8 cellular contexts compared by ENCODE assay signal in genomic region chr19:18058208-18059009, GRCh38. TPM values are rescaled to one million over a fixed set of nuclear protein-coding genes. Genes with fewer than 3 reads are reported as not detected.
A peak's percentile ranks its signal among the peaks of the same experiment; 100 is the strongest.
DNase-seq lines count a peak whose midpoint lies in the region; ATAC-seq and TF ChIP-seq lines count a peak whose summit lies in the region.

No MANE protein-coding gene starts in this region.

- ATAC-seq in CD8-positive, alpha-beta T cell, result peak; percentile 98
- ATAC-seq in HG02798 (IDR thresholded peaks at IDR 0.05; ENCODE audit: poor library complexity, unreplicated experiment) (peak; percentile 56), lower lobe of right lung (peak; percentile 93 to 94), GM18517 (IDR thresholded peaks at IDR 0.05; ENCODE audit: unreplicated experiment) (no peak)

- POLR2A ChIA-PET in CD8-positive, alpha-beta T cell (lab: Charles Lee), result interaction anchor here (0.8 to 5.8 kb wide), 4 partner anchors 33 to 57 kb away, joined by 3 to 40 read pairs (median 15); partner anchors contain the start of gene ARRDC2
- POLR2A ChIA-PET in activated CD4-positive, alpha-beta memory T cell treated with anti-CD3 and anti-CD28 coated beads, Interleukin-2, amount 10 ng/mL, durations not matched to agents 7 days and 5 days (lab: Charles Lee), result interaction anchor here (0.6 to 5.5 kb wide), 5 partner anchors 14 to 57 kb away, joined by 3 to 23 read pairs (median 3); partner anchors contain the start of gene ARRDC2

- peaks cover 17% of the 10 kb centered on the region for H3K4me1 ChIP-seq in CD8-positive, alpha-beta T cell (ENCODE audit: insufficient read depth, low read length)
- peaks cover 12% of the 10 kb centered on the region for H3K4me1 ChIP-seq in lower lobe of right lung

- H3K36me3 ChIP-seq in CD8-positive, alpha-beta T cell (ENCODE audit: insufficient read depth, low read length), result no peaks in the 10 kb centered on the region
- H3K36me3 ChIP-seq in lower lobe of right lung, result no peaks in the 10 kb centered on the region

- no peaks in the 10 kb centered on the region for H3K9me3 Mint-ChIP-seq in CD8-positive, alpha-beta T cell
- H3K9me3 Mint-ChIP-seq in activated CD4-positive, alpha-beta memory T cell treated with anti-CD3 and anti-CD28 coated beads, Interleukin-2, amount 10 ng/mL, durations not matched to agents 7 days and 5 days, result no peaks in the 10 kb centered on the region

- H3K27ac ChIP-seq in CD8-positive, alpha-beta T cell (ENCODE audit: low read depth, low read length), result peak overlapping the region; percentile 35
- H3K27ac ChIP-seq in lower lobe of right lung, result peak overlapping the region; percentile 82

- intact Hi-C loops in CD8-positive, alpha-beta T cell (cut with DNase I, micrococcal nuclease), result loop anchor here (1.0 to 5.0 kb wide), 5 partner anchors 39 to 199 kb away; partner anchors contain the start of genes MAST3 (in 1 of the 2) and RPL18A (in 1 of the 2)
- intact Hi-C loops in lower lobe of right lung (cut with DNase I), result loop anchor here (5.0 kb wide), 1 partner anchor 51 kb away; the partner anchor contains the start of gene ARRDC2

- H3K9me3 ChIP-seq in CD8-positive, alpha-beta T cell (ENCODE audit: low read length), result no peaks in the 10 kb centered on the region
- no peaks in the 10 kb centered on the region for H3K9me3 ChIP-seq in lower lobe of right lung

- H3K27me3 Mint-ChIP-seq in CD8-positive, alpha-beta T cell (ENCODE audit: low read depth), result no peaks in the 10 kb centered on the region
- H3K27me3 Mint-ChIP-seq in activated CD4-positive, alpha-beta memory T cell treated with anti-CD3 and anti-CD28 coated beads, Interleukin-2, amount 10 ng/mL, durations not matched to agents 7 days and 5 days, result no peaks in the 10 kb centered on the region

- CTCF ChIA-PET in CD8-positive, alpha-beta T cell (lab: Charles Lee), result interaction anchor here (0.7 to 11.7 kb wide), 30 partner anchors 9 to 199 kb away, joined by 3 to 256 read pairs (median 4); partner anchors contain the start of genes ARRDC2, IL12RB1, PIK3R2 and RPL18A
- CTCF ChIA-PET in activated CD4-positive, alpha-beta memory T cell treated with anti-CD3 and anti-CD28 coated beads, Interleukin-2, amount 10 ng/mL, durations not matched to agents 7 days and 5 days (lab: Charles Lee), result interaction anchor here (0.5 to 7.7 kb wide), 12 partner anchors 7 to 121 kb away, joined by 3 to 51 read pairs (median 3); partner anchors contain the start of genes ARRDC2 and IL12RB1

- H3K4me1 Mint-ChIP-seq in CD8-positive, alpha-beta T cell (ENCODE audit: low read depth), result peaks cover 12% of the 10 kb centered on the region
- H3K4me1 Mint-ChIP-seq in activated CD4-positive, alpha-beta memory T cell treated with anti-CD3 and anti-CD28 coated beads, Interleukin-2, amount 10 ng/mL, durations not matched to agents 7 days and 5 days, result peaks cover 15% of the 10 kb centered on the region

- DNase-seq in CD8-positive, alpha-beta T cell, result peak; percentile 67 to 92 (median 81)
- peak; percentile 83 for DNase-seq in NCI-H69 (lab: John Stamatoyannopoulos, UW)
- DNase-seq in activated CD4-positive, alpha-beta memory T cell treated with anti-CD3 and anti-CD28 coated beads, Interleukin-2, amount 10 ng/mL, durations not matched to agents 7 days and 5 days, result peak; percentile 83
- DNase-seq in ecto neural progenitor cell (ENCODE audit: low spot score), result peak; percentile 92
- DNase-seq in lower lobe of right lung, result peak; percentile 86
- DNase-seq in stimulated activated CD4-positive, alpha-beta T cell treated with anti-CD3 and anti-CD28 coated beads, Interleukin-4, amount 100 ng/mL, for 4 hours, result peak; percentile 74 to 78

- peak overlapping the region; percentile 18 for H3K4me3 Mint-ChIP-seq in CD8-positive, alpha-beta T cell
- no peak overlapping the region for H3K4me3 Mint-ChIP-seq in activated CD4-positive, alpha-beta memory T cell treated with anti-CD3 and anti-CD28 coated beads, Interleukin-2, amount 10 ng/mL, durations not matched to agents 7 days and 5 days

- H3K27me3 ChIP-seq in CD8-positive, alpha-beta T cell (ENCODE audit: insufficient read depth, low read length), result no peaks in the 10 kb centered on the region
- H3K27me3 ChIP-seq in lower lobe of right lung (ENCODE audit: low read depth), result no peaks in the 10 kb centered on the region

- H3K36me3 Mint-ChIP-seq in CD8-positive, alpha-beta T cell, result peaks cover 25% of the 10 kb centered on the region
- peaks cover 24% of the 10 kb centered on the region for H3K36me3 Mint-ChIP-seq in activated CD4-positive, alpha-beta memory T cell treated with anti-CD3 and anti-CD28 coated beads, Interleukin-2, amount 10 ng/mL, durations not matched to agents 7 days and 5 days (ENCODE audit: low read depth)

- peak overlapping the region; percentile 86 for H3K27ac Mint-ChIP-seq in CD8-positive, alpha-beta T cell
- H3K27ac Mint-ChIP-seq in activated CD4-positive, alpha-beta memory T cell treated with anti-CD3 and anti-CD28 coated beads, Interleukin-2, amount 10 ng/mL, durations not matched to agents 7 days and 5 days, result peak overlapping the region; percentile 55

- peak; percentile 95 for TF ChIP-seq CTCF in CD8-positive, alpha-beta T cell (IDR thresholded peaks at IDR 0.05)
- TF ChIP-seq CTCF in lower lobe of right lung (IDR thresholded peaks at IDR 0.05), result peak; percentile 94

- H3K4me3 ChIP-seq in CD8-positive, alpha-beta T cell (ENCODE audit: low read depth, low read length), result no peak overlapping the region
- H3K4me3 ChIP-seq in lower lobe of right lung, result peak overlapping the region; percentile 43

RNA-seq across cellular contexts. Expression of gene IL12RB1, which starts 28.3 kb away (rescaled TPM):
- 10 to 100 TPM; 22.7 to 25.6 TPM for total RNA-seq in CD8-positive, alpha-beta T cell
- 10 to 100 TPM; 66.1 to 70.6 TPM for total RNA-seq in activated CD4-positive, alpha-beta memory T cell treated with anti-CD3 and anti-CD28 coated beads, Interleukin-2, amount 10 ng/mL, durations not matched to agents 7 days and 5 days
- total RNA-seq in lower lobe of right lung, result 14.6 TPM

RNA-seq across cellular contexts. Expression of gene MAST3, which starts 39.2 kb away (rescaled TPM):
- 10 to 100 TPM; 13.7 to 15.2 TPM for total RNA-seq in CD8-positive, alpha-beta T cell
- 10 to 100 TPM; 29.2 to 29.9 TPM for total RNA-seq in activated CD4-positive, alpha-beta memory T cell treated with anti-CD3 and anti-CD28 coated beads, Interleukin-2, amount 10 ng/mL, durations not matched to agents 7 days and 5 days
- total RNA-seq in lower lobe of right lung, result 29.2 TPM

RNA-seq across cellular contexts. Expression of gene ARRDC2, which starts 50.4 kb away (rescaled TPM):
- total RNA-seq in CD8-positive, alpha-beta T cell, result 100 to 1,000 TPM; 288 to 303 TPM
- 10 to 100 TPM; 60.7 to 62.0 TPM for total RNA-seq in activated CD4-positive, alpha-beta memory T cell treated with anti-CD3 and anti-CD28 coated beads, Interleukin-2, amount 10 ng/mL, durations not matched to agents 7 days and 5 days
- total RNA-seq in lower lobe of right lung, result 89.4 TPM
